1 cellular context compared by ENCODE assay signal in the genomic region with DNA sequence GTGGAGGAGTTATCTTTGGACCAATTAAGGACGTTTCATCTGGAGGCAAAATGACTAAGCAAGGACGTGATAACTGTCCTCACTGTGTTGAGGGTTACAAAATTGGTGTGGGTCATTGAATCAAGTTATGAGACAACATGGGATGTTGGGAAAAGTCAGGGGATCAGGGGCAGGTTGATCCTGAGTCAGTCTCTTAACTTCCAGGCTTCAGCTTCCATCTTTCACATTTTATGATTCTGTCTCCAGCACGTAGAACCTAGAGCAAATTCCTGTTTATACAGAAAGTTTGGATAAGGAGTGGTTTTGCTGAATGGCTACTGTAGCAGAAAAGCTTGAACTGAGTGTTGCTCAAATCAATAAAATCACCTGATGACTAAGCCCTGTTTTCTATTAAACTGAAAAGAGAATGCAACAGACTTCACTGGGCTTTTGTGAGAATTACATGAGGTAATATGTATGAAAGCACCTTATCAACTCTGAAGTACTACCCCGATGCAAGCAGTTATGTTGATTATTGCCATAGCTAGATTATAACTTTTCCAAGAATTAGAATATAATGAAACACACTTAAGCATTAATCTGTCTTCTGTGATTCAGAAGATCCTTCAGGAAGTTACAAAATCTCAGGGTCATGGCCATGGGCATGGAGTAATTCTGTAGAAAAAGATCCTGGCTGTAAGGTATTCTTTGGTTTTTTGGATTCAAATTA.
TF ChIP-seq lines count a peak whose summit lies in the region.

No MANE protein-coding gene starts in this region.

TF ChIP-seq in GM12878, 131 proteins besides CTCF, POLR2A, EP300 and RAD21 (continued from another document and continues in another):
- TF ChIP-seq, protein P1, sequence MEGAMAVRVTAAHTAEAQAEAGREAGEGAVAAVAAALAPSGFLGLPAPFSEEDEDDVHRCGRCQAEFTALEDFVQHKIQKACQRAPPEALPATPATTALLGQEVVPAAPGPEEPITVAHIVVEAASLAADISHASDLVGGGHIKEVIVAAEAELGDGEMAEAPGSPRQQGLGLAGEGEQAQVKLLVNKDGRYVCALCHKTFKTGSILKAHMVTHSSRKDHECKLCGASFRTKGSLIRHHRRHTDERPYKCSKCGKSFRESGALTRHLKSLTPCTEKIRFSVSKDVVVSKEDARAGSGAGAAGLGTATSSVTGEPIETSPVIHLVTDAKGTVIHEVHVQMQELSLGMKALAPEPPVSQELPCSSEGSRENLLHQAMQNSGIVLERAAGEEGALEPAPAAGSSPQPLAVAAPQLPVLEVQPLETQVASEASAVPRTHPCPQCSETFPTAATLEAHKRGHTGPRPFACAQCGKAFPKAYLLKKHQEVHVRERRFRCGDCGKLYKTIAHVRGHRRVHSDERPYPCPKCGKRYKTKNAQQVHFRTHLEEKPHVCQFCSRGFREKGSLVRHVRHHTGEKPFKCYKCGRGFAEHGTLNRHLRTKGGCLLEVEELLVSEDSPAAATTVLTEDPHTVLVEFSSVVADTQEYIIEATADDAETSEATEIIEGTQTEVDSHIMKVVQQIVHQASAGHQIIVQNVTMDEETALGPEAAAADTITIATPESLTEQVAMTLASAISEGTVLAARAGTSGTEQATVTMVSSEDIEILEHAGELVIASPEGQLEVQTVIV (IDR thresholded peaks at IDR 0.05; ENCODE audit: borderline replicate concordance, partially characterized antibody): no peak
- TF ChIP-seq TCF7 (IDR thresholded peaks at IDR 0.05; ENCODE audit: borderline replicate concordance) (no peak), HDAC2 (IDR thresholded peaks at IDR 0.05) (no peak), BCL11A (IDR thresholded peaks at IDR 0.05; ENCODE audit: low read depth, low read length) (0 out of 2 replicates have a peak, but pooled peaks have one; percentile 28), TARDBP (IDR thresholded peaks at IDR 0.05; ENCODE audit: borderline replicate concordance) (no peak), NR2C2 (IDR thresholded peaks at IDR 0.05; ENCODE audit: borderline replicate concordance, control insufficient read depth, insufficient read length, low read depth) (no peak), IKZF1 (conservative IDR thresholded peaks at IDR 0.05) (peak; percentile 34; the same call in 1 of the 2 replicates), NFIC (IDR thresholded peaks at IDR 0.05; ENCODE audit: low read depth, low read length) (0 out of 2 replicates have a peak, but pooled peaks have one; percentile 56), GATAD2B (conservative IDR thresholded peaks at IDR 0.05; ENCODE audit: low read depth) (no peak), MTA2 (IDR thresholded peaks at IDR 0.05; ENCODE audit: low read depth) (peak; percentile 47), ETV6 (conservative IDR thresholded peaks at IDR 0.05 in 1 of 2, IDR thresholded peaks at IDR 0.05 in 1 of 2; ENCODE audit: borderline replicate concordance in 1 of 2, low read depth in 1 of 2) (no peak), SMAD1 (IDR thresholded peaks at IDR 0.05; ENCODE audit: low read depth, partially characterized antibody) (no peak), NRF1 (conservative IDR thresholded peaks at IDR 0.05; ENCODE audit: low read depth, low read length) (no peak), NR2F1 (conservative IDR thresholded peaks at IDR 0.05) (no peak), FOS (IDR thresholded peaks at IDR 0.05; ENCODE audit: borderline replicate concordance, extremely low read depth, insufficient read length) (no peak), SMC3 (IDR thresholded peaks at IDR 0.05; ENCODE audit: borderline replicate concordance, low read length) (no peak), EGR1 (IDR thresholded peaks at IDR 0.05; ENCODE audit: borderline replicate concordance in 1 of 2, low read depth in 2 of 2, low read length in 2 of 2) (no peak), IKZF2 (IDR thresholded peaks at IDR 0.05) (peak in 1 of 2 experiments; percentile 49; a peak in 2 of 4 replicates), TCF3 (IDR thresholded peaks at IDR 0.05; ENCODE audit: borderline replicate concordance, insufficient read depth, low read depth, low read length) (no peak), ASH2L (IDR thresholded peaks at IDR 0.05; ENCODE audit: borderline replicate concordance, low read depth) (no peak), RB1 (IDR thresholded peaks at IDR 0.05; ENCODE audit: borderline replicate concordance) (no peak), USF1 (IDR thresholded peaks at IDR 0.05; ENCODE audit: borderline replicate concordance, extremely low read length, insufficient read depth, low read depth, low read length) (no peak), CHD2 (IDR thresholded peaks at IDR 0.05; ENCODE audit: borderline replicate concordance, low read depth, low read length) (no peak), GABPA (IDR thresholded peaks at IDR 0.05; ENCODE audit: low read depth) (no peak), HDAC6 (IDR thresholded peaks at IDR 0.05; ENCODE audit: unreplicated experiment) (no peak), SREBF2 (IDR thresholded peaks at IDR 0.05; ENCODE audit: low read length) (no peak), KLF5 (IDR thresholded peaks at IDR 0.05; ENCODE audit: partially characterized antibody) (no peak), DPF2 (IDR thresholded peaks at IDR 0.05) (0 out of 2 replicates have a peak, but pooled peaks have one; percentile 24), IRF4 (IDR thresholded peaks at IDR 0.05; ENCODE audit: low read depth, low read length) (0 out of 2 replicates have a peak, but pooled peaks have one; percentile 65), EED (IDR thresholded peaks at IDR 0.05; ENCODE audit: low read depth) (peak; percentile 69), STAT3 (IDR thresholded peaks at IDR 0.05; ENCODE audit: low read depth, low read length) (no peak), ZNF207 (IDR thresholded peaks at IDR 0.05; ENCODE audit: borderline replicate concordance) (no peak), CBX3 (IDR thresholded peaks at IDR 0.05; ENCODE audit: borderline replicate concordance, low read depth) (no peak), CHD4 (IDR thresholded peaks at IDR 0.05) (no peak), POLR2AphosphoS2 (IDR thresholded peaks at IDR 0.05; ENCODE audit: low read depth, low read length) (no peak), POLR2AphosphoS5 (IDR thresholded peaks at IDR 0.05; ENCODE audit: low read length) (0 out of 2 replicates have a peak, but pooled peaks have one; percentile 42), MTA3 (IDR thresholded peaks at IDR 0.05; ENCODE audit: borderline replicate concordance, low read length) (no peak)
- TF ChIP-seq, protein P2, sequence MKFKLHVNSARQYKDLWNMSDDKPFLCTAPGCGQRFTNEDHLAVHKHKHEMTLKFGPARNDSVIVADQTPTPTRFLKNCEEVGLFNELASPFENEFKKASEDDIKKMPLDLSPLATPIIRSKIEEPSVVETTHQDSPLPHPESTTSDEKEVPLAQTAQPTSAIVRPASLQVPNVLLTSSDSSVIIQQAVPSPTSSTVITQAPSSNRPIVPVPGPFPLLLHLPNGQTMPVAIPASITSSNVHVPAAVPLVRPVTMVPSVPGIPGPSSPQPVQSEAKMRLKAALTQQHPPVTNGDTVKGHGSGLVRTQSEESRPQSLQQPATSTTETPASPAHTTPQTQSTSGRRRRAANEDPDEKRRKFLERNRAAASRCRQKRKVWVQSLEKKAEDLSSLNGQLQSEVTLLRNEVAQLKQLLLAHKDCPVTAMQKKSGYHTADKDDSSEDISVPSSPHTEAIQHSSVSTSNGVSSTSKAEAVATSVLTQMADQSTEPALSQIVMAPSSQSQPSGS (IDR thresholded peaks at IDR 0.05; ENCODE audit: low read length): no peak
- TF ChIP-seq, protein P3, sequence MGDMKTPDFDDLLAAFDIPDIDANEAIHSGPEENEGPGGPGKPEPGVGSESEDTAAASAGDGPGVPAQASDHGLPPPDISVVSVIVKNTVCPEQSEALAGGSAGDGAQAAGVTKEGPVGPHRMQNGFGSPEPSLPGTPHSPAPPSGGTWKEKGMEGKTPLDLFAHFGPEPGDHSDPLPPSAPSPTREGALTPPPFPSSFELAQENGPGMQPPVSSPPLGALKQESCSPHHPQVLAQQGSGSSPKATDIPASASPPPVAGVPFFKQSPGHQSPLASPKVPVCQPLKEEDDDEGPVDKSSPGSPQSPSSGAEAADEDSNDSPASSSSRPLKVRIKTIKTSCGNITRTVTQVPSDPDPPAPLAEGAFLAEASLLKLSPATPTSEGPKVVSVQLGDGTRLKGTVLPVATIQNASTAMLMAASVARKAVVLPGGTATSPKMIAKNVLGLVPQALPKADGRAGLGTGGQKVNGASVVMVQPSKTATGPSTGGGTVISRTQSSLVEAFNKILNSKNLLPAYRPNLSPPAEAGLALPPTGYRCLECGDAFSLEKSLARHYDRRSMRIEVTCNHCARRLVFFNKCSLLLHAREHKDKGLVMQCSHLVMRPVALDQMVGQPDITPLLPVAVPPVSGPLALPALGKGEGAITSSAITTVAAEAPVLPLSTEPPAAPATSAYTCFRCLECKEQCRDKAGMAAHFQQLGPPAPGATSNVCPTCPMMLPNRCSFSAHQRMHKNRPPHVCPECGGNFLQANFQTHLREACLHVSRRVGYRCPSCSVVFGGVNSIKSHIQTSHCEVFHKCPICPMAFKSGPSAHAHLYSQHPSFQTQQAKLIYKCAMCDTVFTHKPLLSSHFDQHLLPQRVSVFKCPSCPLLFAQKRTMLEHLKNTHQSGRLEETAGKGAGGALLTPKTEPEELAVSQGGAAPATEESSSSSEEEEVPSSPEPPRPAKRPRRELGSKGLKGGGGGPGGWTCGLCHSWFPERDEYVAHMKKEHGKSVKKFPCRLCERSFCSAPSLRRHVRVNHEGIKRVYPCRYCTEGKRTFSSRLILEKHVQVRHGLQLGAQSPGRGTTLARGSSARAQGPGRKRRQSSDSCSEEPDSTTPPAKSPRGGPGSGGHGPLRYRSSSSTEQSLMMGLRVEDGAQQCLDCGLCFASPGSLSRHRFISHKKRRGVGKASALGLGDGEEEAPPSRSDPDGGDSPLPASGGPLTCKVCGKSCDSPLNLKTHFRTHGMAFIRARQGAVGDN (IDR thresholded peaks at IDR 0.05): no peak
- TF ChIP-seq, protein P4, sequence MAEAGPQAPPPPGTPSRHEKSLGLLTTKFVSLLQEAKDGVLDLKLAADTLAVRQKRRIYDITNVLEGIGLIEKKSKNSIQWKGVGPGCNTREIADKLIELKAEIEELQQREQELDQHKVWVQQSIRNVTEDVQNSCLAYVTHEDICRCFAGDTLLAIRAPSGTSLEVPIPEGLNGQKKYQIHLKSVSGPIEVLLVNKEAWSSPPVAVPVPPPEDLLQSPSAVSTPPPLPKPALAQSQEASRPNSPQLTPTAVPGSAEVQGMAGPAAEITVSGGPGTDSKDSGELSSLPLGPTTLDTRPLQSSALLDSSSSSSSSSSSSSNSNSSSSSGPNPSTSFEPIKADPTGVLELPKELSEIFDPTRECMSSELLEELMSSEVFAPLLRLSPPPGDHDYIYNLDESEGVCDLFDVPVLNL (IDR thresholded peaks at IDR 0.05; ENCODE audit: low read depth, low read length): no peak
- TF ChIP-seq, protein P5, sequence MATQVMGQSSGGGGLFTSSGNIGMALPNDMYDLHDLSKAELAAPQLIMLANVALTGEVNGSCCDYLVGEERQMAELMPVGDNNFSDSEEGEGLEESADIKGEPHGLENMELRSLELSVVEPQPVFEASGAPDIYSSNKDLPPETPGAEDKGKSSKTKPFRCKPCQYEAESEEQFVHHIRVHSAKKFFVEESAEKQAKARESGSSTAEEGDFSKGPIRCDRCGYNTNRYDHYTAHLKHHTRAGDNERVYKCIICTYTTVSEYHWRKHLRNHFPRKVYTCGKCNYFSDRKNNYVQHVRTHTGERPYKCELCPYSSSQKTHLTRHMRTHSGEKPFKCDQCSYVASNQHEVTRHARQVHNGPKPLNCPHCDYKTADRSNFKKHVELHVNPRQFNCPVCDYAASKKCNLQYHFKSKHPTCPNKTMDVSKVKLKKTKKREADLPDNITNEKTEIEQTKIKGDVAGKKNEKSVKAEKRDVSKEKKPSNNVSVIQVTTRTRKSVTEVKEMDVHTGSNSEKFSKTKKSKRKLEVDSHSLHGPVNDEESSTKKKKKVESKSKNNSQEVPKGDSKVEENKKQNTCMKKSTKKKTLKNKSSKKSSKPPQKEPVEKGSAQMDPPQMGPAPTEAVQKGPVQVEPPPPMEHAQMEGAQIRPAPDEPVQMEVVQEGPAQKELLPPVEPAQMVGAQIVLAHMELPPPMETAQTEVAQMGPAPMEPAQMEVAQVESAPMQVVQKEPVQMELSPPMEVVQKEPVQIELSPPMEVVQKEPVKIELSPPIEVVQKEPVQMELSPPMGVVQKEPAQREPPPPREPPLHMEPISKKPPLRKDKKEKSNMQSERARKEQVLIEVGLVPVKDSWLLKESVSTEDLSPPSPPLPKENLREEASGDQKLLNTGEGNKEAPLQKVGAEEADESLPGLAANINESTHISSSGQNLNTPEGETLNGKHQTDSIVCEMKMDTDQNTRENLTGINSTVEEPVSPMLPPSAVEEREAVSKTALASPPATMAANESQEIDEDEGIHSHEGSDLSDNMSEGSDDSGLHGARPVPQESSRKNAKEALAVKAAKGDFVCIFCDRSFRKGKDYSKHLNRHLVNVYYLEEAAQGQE (IDR thresholded peaks at IDR 0.05; ENCODE audit: low read depth, low read length): no peak
- TF ChIP-seq, protein P6, sequence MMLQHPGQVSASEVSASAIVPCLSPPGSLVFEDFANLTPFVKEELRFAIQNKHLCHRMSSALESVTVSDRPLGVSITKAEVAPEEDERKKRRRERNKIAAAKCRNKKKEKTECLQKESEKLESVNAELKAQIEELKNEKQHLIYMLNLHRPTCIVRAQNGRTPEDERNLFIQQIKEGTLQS (IDR thresholded peaks at IDR 0.05; ENCODE audit: borderline replicate concordance, extremely low read depth, low read depth, low read length): no peak
- TF ChIP-seq, protein P7, sequence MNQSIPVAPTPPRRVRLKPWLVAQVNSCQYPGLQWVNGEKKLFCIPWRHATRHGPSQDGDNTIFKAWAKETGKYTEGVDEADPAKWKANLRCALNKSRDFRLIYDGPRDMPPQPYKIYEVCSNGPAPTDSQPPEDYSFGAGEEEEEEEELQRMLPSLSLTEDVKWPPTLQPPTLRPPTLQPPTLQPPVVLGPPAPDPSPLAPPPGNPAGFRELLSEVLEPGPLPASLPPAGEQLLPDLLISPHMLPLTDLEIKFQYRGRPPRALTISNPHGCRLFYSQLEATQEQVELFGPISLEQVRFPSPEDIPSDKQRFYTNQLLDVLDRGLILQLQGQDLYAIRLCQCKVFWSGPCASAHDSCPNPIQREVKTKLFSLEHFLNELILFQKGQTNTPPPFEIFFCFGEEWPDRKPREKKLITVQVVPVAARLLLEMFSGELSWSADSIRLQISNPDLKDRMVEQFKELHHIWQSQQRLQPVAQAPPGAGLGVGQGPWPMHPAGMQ (IDR thresholded peaks at IDR 0.05; ENCODE audit: borderline replicate concordance): no peak
- TF ChIP-seq, protein P8, sequence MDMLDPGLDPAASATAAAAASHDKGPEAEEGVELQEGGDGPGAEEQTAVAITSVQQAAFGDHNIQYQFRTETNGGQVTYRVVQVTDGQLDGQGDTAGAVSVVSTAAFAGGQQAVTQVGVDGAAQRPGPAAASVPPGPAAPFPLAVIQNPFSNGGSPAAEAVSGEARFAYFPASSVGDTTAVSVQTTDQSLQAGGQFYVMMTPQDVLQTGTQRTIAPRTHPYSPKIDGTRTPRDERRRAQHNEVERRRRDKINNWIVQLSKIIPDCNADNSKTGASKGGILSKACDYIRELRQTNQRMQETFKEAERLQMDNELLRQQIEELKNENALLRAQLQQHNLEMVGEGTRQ (IDR thresholded peaks at IDR 0.05; ENCODE audit: borderline replicate concordance, low read depth, low read length): no peak
